1 cellular context compared by ENCODE assay signal in genomic region chr11:624705-625635, GRCh38.
TF ChIP-seq lines count a peak whose summit lies in the region.

TSS of gene CDHR5 (minus strand) at chr11:624955. CDS start at chr11:624902, 53 bp downstream.

TF ChIP-seq in liver, 16 proteins besides CTCF, POLR2A, EP300 and RAD21 (continued from another document):
- TF ChIP-seq ZBTB33 (IDR thresholded peaks at IDR 0.05) (no peak), FOXA1 (IDR thresholded peaks at IDR 0.05) (no peak), MAX (IDR thresholded peaks at IDR 0.05) (no peak), GABPA (IDR thresholded peaks at IDR 0.05 in 1 of 2, conservative IDR thresholded peaks at IDR 0.05 in 1 of 2) (no peak), NR2F2 (IDR thresholded peaks at IDR 0.05) (no peak)
